Comparison of ENCODE assay signal across 27 cellular contexts in genomic region chr3:105744202-105744601, GRCh38.
DNase-seq lines count a peak whose midpoint lies in the region; ATAC-seq and TF ChIP-seq lines count a peak whose summit lies in the region.
"Had no signal": no experiment of that assay in that cellular context is flagged by ENCODE, and none has a peak within 500 bp of the region (broad histone marks: within the 10 kb centered on the region; RNA-seq: fewer than 3 reads in every experiment).

No MANE protein-coding gene starts in this region.

- no peak for ATAC-seq in effector memory CD8-positive, alpha-beta T cell (replicated peaks)
- ATAC-seq in stimulated activated naive CD8-positive, alpha-beta T cell treated with anti-CD3 and anti-CD28 coated beads, Interleukin-15, amount 100 ng/mL, for 72 hours = peak; percentile 43
- ATAC-seq: heart right ventricle, psoas muscle, sciatic nerve had no signal

- intact Hi-C loops in activated naive CD4-positive, alpha-beta T cell treated with anti-CD3 and anti-CD28 coated beads for 36 hours (cut with micrococcal nuclease) = loop anchor here (1.0 kb wide), 2 partner anchors 9 to 83 kb away; no protein-coding TSS in a partner anchor
- intact Hi-C loops in activated T-helper 1 cell treated with anti-CD3 and anti-CD28 coated beads, Interleukin-12 subunit alpha, Interleukin-12 subunit beta, Interleukin-2, Interleukin-4 antibody, amounts not matched to agents 30 ng/mL and 10 ng/mL and 1 ng/mL, durations not matched to agents 14 hours and 24 hours and 36 hours (cut with micrococcal nuclease) = loop anchor here (1.0 kb wide), 2 partner anchors 8 to 68 kb away; no protein-coding TSS in a partner anchor
- intact Hi-C loops in left ventricle myocardium inferior (cut with micrococcal nuclease) = no loop called here

- CTCF ChIA-PET in activated naive CD4-positive, alpha-beta T cell treated with anti-CD3 and anti-CD28 coated beads for 36 hours (lab: Charles Lee) = interaction anchor here (0.6 kb wide), 1 partner anchor 152 kb away, joined by 5 read pairs; no protein-coding TSS in a partner anchor

- peak overlapping the region; percentile 90 for H3K27ac Mint-ChIP-seq in activated naive CD4-positive, alpha-beta T cell treated with anti-CD3 and anti-CD28 coated beads for 36 hours
- peak overlapping the region; percentile 77 for H3K27ac Mint-ChIP-seq in activated T-helper 1 cell treated with anti-CD3 and anti-CD28 coated beads, Interleukin-12 subunit alpha, Interleukin-12 subunit beta, Interleukin-2, Interleukin-4 antibody, amounts not matched to agents 30 ng/mL and 10 ng/mL and 1 ng/mL, durations not matched to agents 14 hours and 24 hours and 36 hours
- peak overlapping the region; percentile 81 to 98 for H3K27ac Mint-ChIP-seq in effector memory CD8-positive, alpha-beta T cell
- peak overlapping the region; percentile 59 to 87 for H3K27ac Mint-ChIP-seq in stimulated activated naive CD8-positive, alpha-beta T cell treated with anti-CD3 and anti-CD28 coated beads, Interleukin-15, amount 100 ng/mL, for 72 hours
- H3K27ac Mint-ChIP-seq: activated B cell treated with CpG ODN at 0.5 μM for 24 hours, naive B cell had no signal

- H3K36me3 Mint-ChIP-seq in activated naive CD4-positive, alpha-beta T cell treated with anti-CD3 and anti-CD28 coated beads for 36 hours (ENCODE audit: low read depth) = peaks cover 43% of the 10 kb centered on the region
- H3K36me3 Mint-ChIP-seq in activated T-helper 1 cell treated with anti-CD3 and anti-CD28 coated beads, Interleukin-12 subunit alpha, Interleukin-12 subunit beta, Interleukin-2, Interleukin-4 antibody, amounts not matched to agents 30 ng/mL and 10 ng/mL and 1 ng/mL, durations not matched to agents 14 hours and 24 hours and 36 hours (ENCODE audit: low read depth) = peaks cover 67% of the 10 kb centered on the region
- H3K36me3 Mint-ChIP-seq in effector memory CD8-positive, alpha-beta T cell (ENCODE audit: insufficient read depth) = peaks cover 29% of the 10 kb centered on the region

- peaks cover 71% of the 10 kb centered on the region for H3K4me1 Mint-ChIP-seq in activated naive CD4-positive, alpha-beta T cell treated with anti-CD3 and anti-CD28 coated beads for 36 hours (ENCODE audit: low read depth)
- peaks cover 68% of the 10 kb centered on the region for H3K4me1 Mint-ChIP-seq in activated T-helper 1 cell treated with anti-CD3 and anti-CD28 coated beads, Interleukin-12 subunit alpha, Interleukin-12 subunit beta, Interleukin-2, Interleukin-4 antibody, amounts not matched to agents 30 ng/mL and 10 ng/mL and 1 ng/mL, durations not matched to agents 14 hours and 24 hours and 36 hours (ENCODE audit: low read depth)
- peaks cover 29 to 59% of the 10 kb centered on the region in 2 donors for H3K4me1 Mint-ChIP-seq in effector memory CD8-positive, alpha-beta T cell (ENCODE audit: low read depth in 2 of 2)
- H3K4me1 Mint-ChIP-seq in stimulated activated naive CD8-positive, alpha-beta T cell treated with anti-CD3 and anti-CD28 coated beads, Interleukin-15, amount 100 ng/mL, for 72 hours = peaks cover 74% of the 10 kb centered on the region

- H3K27me3 Mint-ChIP-seq in activated naive CD4-positive, alpha-beta T cell treated with anti-CD3 and anti-CD28 coated beads for 36 hours (ENCODE audit: low read depth) = no peaks in the 10 kb centered on the region
- no peaks in the 10 kb centered on the region for H3K27me3 Mint-ChIP-seq in activated T-helper 1 cell treated with anti-CD3 and anti-CD28 coated beads, Interleukin-12 subunit alpha, Interleukin-12 subunit beta, Interleukin-2, Interleukin-4 antibody, amounts not matched to agents 30 ng/mL and 10 ng/mL and 1 ng/mL, durations not matched to agents 14 hours and 24 hours and 36 hours (ENCODE audit: insufficient read depth)
- no peaks in the 10 kb centered on the region for H3K27me3 Mint-ChIP-seq in effector memory CD8-positive, alpha-beta T cell
- no peaks in the 10 kb centered on the region for H3K27me3 Mint-ChIP-seq in stimulated activated naive CD8-positive, alpha-beta T cell treated with anti-CD3 and anti-CD28 coated beads, Interleukin-15, amount 100 ng/mL, for 72 hours
- H3K27me3 Mint-ChIP-seq: activated B cell treated with CpG ODN at 0.5 μM for 24 hours, naive B cell had no signal

- no peak for DNase-seq in activated naive CD4-positive, alpha-beta T cell treated with anti-CD3 and anti-CD28 coated beads for 36 hours
- DNase-seq in activated naive CD4-positive, alpha-beta T cell treated with Interleukin-2 at 50 U/mL for 16 hours = no peak
- no peak for DNase-seq in activated T-helper 1 cell treated with anti-CD3 and anti-CD28 coated beads, Interleukin-12 subunit alpha, Interleukin-12 subunit beta, Interleukin-2, Interleukin-4 antibody, amounts not matched to agents 30 ng/mL and 10 ng/mL and 1 ng/mL, durations not matched to agents 14 hours and 24 hours and 36 hours (ENCODE audit: low spot score)
- DNase-seq in effector memory CD8-positive, alpha-beta T cell = no peak
- no peak for DNase-seq in stimulated activated naive CD8-positive, alpha-beta T cell treated with anti-CD3 and anti-CD28 coated beads, Interleukin-15, amount 100 ng/mL, for 72 hours
- no peak for DNase-seq in stimulated activated naive CD4-positive, alpha-beta T cell (lab: John Stamatoyannopoulos, UW)
- no peak for DNase-seq in left ventricle myocardium inferior
- DNase-seq: activated B cell treated with CpG ODN at 0.5 μM for 24 hours; activated CD8-positive, alpha-beta memory T cell treated with anti-CD3 and anti-CD28 coated beads for 24 hours; activated T-cell treated with anti-CD3 and anti-CD28 coated beads, Interleukin-2, amount 50 U/mL, for 48 hours; central memory CD4-positive, alpha-beta T cell; dermis blood vessel endothelial cell; foreskin melanocyte; heart right ventricle; KG1; kidney; naive B cell; NCI-H1092 treated with DMSO at 0.1 percent for 48 hours; NCI-H1694 treated with DMSO at 0.1 percent for 48 hours; NCI-H774; psoas muscle; SIG-M5; trophoblast cell had no signal

- no peak overlapping the region for H3K4me3 ChIP-seq in left ventricle myocardium inferior
- H3K4me3 ChIP-seq: esophagus muscularis mucosa, HAP-1, heart right ventricle, psoas muscle had no signal

- no peak for TF ChIP-seq CTCF in left ventricle myocardium inferior (IDR thresholded peaks at IDR 0.05; ENCODE audit: borderline replicate concordance)

- H3K27ac ChIP-seq in left ventricle myocardium inferior (replicated peaks) = no peak overlapping the region
- H3K27ac ChIP-seq: esophagus muscularis mucosa, HL-60, psoas muscle had no signal

- H3K9me3 Mint-ChIP-seq in activated naive CD4-positive, alpha-beta T cell treated with anti-CD3 and anti-CD28 coated beads for 36 hours = no peaks in the 10 kb centered on the region
- peaks cover 14% of the 10 kb centered on the region for H3K9me3 Mint-ChIP-seq in activated T-helper 1 cell treated with anti-CD3 and anti-CD28 coated beads, Interleukin-12 subunit alpha, Interleukin-12 subunit beta, Interleukin-2, Interleukin-4 antibody, amounts not matched to agents 30 ng/mL and 10 ng/mL and 1 ng/mL, durations not matched to agents 14 hours and 24 hours and 36 hours
- H3K9me3 Mint-ChIP-seq in effector memory CD8-positive, alpha-beta T cell = no peaks in the 10 kb centered on the region
- H3K9me3 Mint-ChIP-seq in stimulated activated naive CD8-positive, alpha-beta T cell treated with anti-CD3 and anti-CD28 coated beads, Interleukin-15, amount 100 ng/mL, for 72 hours = peaks cover 0 to 10% of the 10 kb centered on the region in 2 donors
- H3K9me3 Mint-ChIP-seq: activated B cell treated with CpG ODN at 0.5 μM for 24 hours had no signal

- H3K36me3 ChIP-seq in left ventricle myocardium inferior = peaks cover 41% of the 10 kb centered on the region
- H3K36me3 ChIP-seq: HAP-1 had no signal

- H3K27me3 ChIP-seq in left ventricle myocardium inferior (ENCODE audit: low read depth) = no peaks in the 10 kb centered on the region
- H3K27me3 ChIP-seq: esophagus muscularis mucosa, heart right ventricle had no signal

- no peaks in the 10 kb centered on the region for H3K9me3 ChIP-seq in left ventricle myocardium inferior (replicated peaks)
- H3K9me3 ChIP-seq: esophagus muscularis mucosa, HAP-1, psoas muscle had no signal

- no peak overlapping the region for H3K4me3 Mint-ChIP-seq in activated naive CD4-positive, alpha-beta T cell treated with anti-CD3 and anti-CD28 coated beads for 36 hours
- H3K4me3 Mint-ChIP-seq in activated T-helper 1 cell treated with anti-CD3 and anti-CD28 coated beads, Interleukin-12 subunit alpha, Interleukin-12 subunit beta, Interleukin-2, Interleukin-4 antibody, amounts not matched to agents 30 ng/mL and 10 ng/mL and 1 ng/mL, durations not matched to agents 14 hours and 24 hours and 36 hours = no peak overlapping the region
- peak overlapping the region; percentile 55 to 80 for H3K4me3 Mint-ChIP-seq in effector memory CD8-positive, alpha-beta T cell
- peak overlapping the region in 1 of 2 donors; percentile 31 for H3K4me3 Mint-ChIP-seq in stimulated activated naive CD8-positive, alpha-beta T cell treated with anti-CD3 and anti-CD28 coated beads, Interleukin-15, amount 100 ng/mL, for 72 hours
- H3K4me3 Mint-ChIP-seq: activated B cell treated with CpG ODN at 0.5 μM for 24 hours, naive B cell had no signal

- peaks cover 40% of the 10 kb centered on the region for H3K4me1 ChIP-seq in left ventricle myocardium inferior
- H3K4me1 ChIP-seq: psoas muscle had no signal

Comparison
In these comparisons a context has a peak if more than half of its experiments do, and no peak if none do; other contexts are left out.
1. H3K4me3 Mint-ChIP-seq: peak in effector memory CD8-positive, alpha-beta T cell (2 of 2); none in activated naive CD4-positive, alpha-beta T cell treated with anti-CD3 and anti-CD28 coated beads for 36 hours (single experiment) and activated T-helper 1 cell treated with anti-CD3 and anti-CD28 coated beads, Interleukin-12 subunit alpha, Interleukin-12 subunit beta, Interleukin-2, Interleukin-4 antibody, amounts not matched to agents 30 ng/mL and 10 ng/mL and 1 ng/mL, durations not matched to agents 14 hours and 24 hours and 36 hours (single experiment).
2. Peak in every context shown above with its lines, with median percentiles within 50 percentile points of each other: H3K27ac Mint-ChIP-seq.